In genomic region chr10:68560201-68560915, GRCh38 we compare ENCODE assay signal across 8 cellular contexts. TPM values are rescaled to one million over a fixed set of nuclear protein-coding genes. Genes with fewer than 3 reads are reported as not detected.
A peak's percentile ranks its signal among the peaks of the same experiment; 100 is the strongest.
DNase-seq lines count a peak whose midpoint lies in the region; ATAC-seq and TF ChIP-seq lines count a peak whose summit lies in the region.

TSS of gene TET1 (plus strand) at chr10:68560337. CDS start at chr10:68572339, 12,002 bp downstream.

- H2AFZ ChIP-seq in PC-3 (ENCODE audit: low read length) (peak within 1 kb of the TSS; percentile 97), smooth muscle cell (ENCODE audit: low read depth) (peak within 1 kb of the TSS; percentile 97)

- DNase-seq in CD4-positive, alpha-beta memory T cell: peak in 1 of 5 donors; percentile 17
- DNase-seq in PC-3: peak; percentile 68
- DNase-seq in breast epithelium (ENCODE audit: low spot score in 2 of 2): peak in 1 of 2 donors; percentile 54
- peak in 1 of 3 donors; percentile 13 for DNase-seq in immature natural killer cell
- peak; percentile 20 for DNase-seq in smooth muscle cell (lab: John Stamatoyannopoulos, UW; ENCODE audit: unreplicated experiment)

- H3K4me1 Mint-ChIP-seq in CD4-positive, alpha-beta memory T cell: peaks cover 15 to 34% (median 24%) of the 10 kb centered on the region in 4 donors
- H3K4me1 Mint-ChIP-seq in immature natural killer cell: peaks cover 15 to 29% of the 10 kb centered on the region in 2 donors

- H3K4me2 ChIP-seq in PC-3 (ENCODE audit: low read length) (peak within 1 kb of the TSS; percentile 92), smooth muscle cell (peak within 1 kb of the TSS; percentile 98)

- H3K4me3 Mint-ChIP-seq in CD4-positive, alpha-beta memory T cell: peak within 1 kb of the TSS; percentile 71 to 90 (median 78)
- H3K4me3 Mint-ChIP-seq in immature natural killer cell: peak within 1 kb of the TSS; percentile 65 to 78 (median 69)

- WGBS in smooth muscle cell (ENCODE audit: low lambda C conversion rate): under 1% methylated on average over 38 of the region's 62 CpGs

- no peaks in the 10 kb centered on the region for H3K36me3 Mint-ChIP-seq in CD4-positive, alpha-beta memory T cell
- H3K36me3 Mint-ChIP-seq in immature natural killer cell: no peaks in the 10 kb centered on the region

- POLR2A ChIA-PET in CD4-positive, alpha-beta memory T cell (lab: Charles Lee; ENCODE audit: partially characterized antibody): interaction anchor here (2.1 kb wide), 1 partner anchor 40 kb away, joined by 9 read pairs; no protein-coding TSS in a partner anchor
- POLR2A ChIA-PET in HEK293 (lab: Yijun Ruan, JAX): interaction anchor here (0.6 to 2.2 kb wide), 15 partner anchors 10 to 267 kb away, joined by 3 to 34 read pairs (median 3); partner anchors contain the start of genes CCAR1 and STOX1
- POLR2A ChIA-PET in PC-3 (lab: Charles Lee; ENCODE audit: unreplicated experiment): interaction anchor here (0.7 kb wide), 1 partner anchor 40 kb away, joined by 4 read pairs; no protein-coding TSS in a partner anchor

- intact Hi-C loops in CD4-positive, alpha-beta memory T cell (cut with micrococcal nuclease): loop anchor here (1.0 kb wide), 1 partner anchor 40 kb away; no protein-coding TSS in a partner anchor
- intact Hi-C loops in PC-3 (cut with micrococcal nuclease) (loop anchor here (1.0 kb wide), 1 partner anchor 40 kb away; no protein-coding TSS in a partner anchor), breast epithelium (cut with DNase I; ENCODE audit: low total_unique reads) (loop anchor here (2.0 kb wide), 1 partner anchor 42 kb away; no protein-coding TSS in a partner anchor)

- H3K9ac ChIP-seq in PC-3 (ENCODE audit: low read length) (peak within 1 kb of the TSS; percentile 62), smooth muscle cell (ENCODE audit: low read depth) (peak within 1 kb of the TSS; percentile 58)

- CTCF ChIA-PET in CD4-positive, alpha-beta memory T cell (lab: Charles Lee; ENCODE audit: partially characterized antibody): interaction anchor here (1.6 kb wide), 1 partner anchor 9 kb away, joined by 9 read pairs; no protein-coding TSS in a partner anchor
- CTCF ChIA-PET in HEK293 (lab: Yijun Ruan, JAX): interaction anchor here (1.5 to 4.2 kb wide), 2 partner anchors 10 to 15 kb away, joined by 4 to 24 read pairs; no protein-coding TSS in a partner anchor
- CTCF ChIA-PET in PC-3 (lab: Charles Lee): interaction anchor here (0.6 to 1.0 kb wide), 3 partner anchors 10 to 78 kb away, joined by 3 to 5 read pairs (median 4); no protein-coding TSS in a partner anchor

- H3K9me3 Mint-ChIP-seq in CD4-positive, alpha-beta memory T cell: no peaks in the 10 kb centered on the region
- H3K9me3 Mint-ChIP-seq in immature natural killer cell: peaks cover 0 to 3% (median 0%) of the 10 kb centered on the region in 6 donors

- H3K4me1 ChIP-seq in CD4-positive, alpha-beta memory T cell (ENCODE audit: insufficient read depth, low read length): peaks cover 30% of the 10 kb centered on the region
- H3K4me1 ChIP-seq in HEK293 (ENCODE audit: control insufficient read depth, insufficient read depth, low read length): no peaks in the 10 kb centered on the region; the same call in 1 of the 2 replicates
- H3K4me1 ChIP-seq in PC-3 (ENCODE audit: insufficient read depth, low read length): no peaks in the 10 kb centered on the region
- no peaks in the 10 kb centered on the region for H3K4me1 ChIP-seq in breast epithelium
- peaks cover 17% of the 10 kb centered on the region for H3K4me1 ChIP-seq in smooth muscle cell (ENCODE audit: low read depth)

- H3K27me3 ChIP-seq in CD4-positive, alpha-beta memory T cell (ENCODE audit: insufficient read depth, low read length): peaks cover 19% of the 10 kb centered on the region
- H3K27me3 ChIP-seq in PC-3 (ENCODE audit: low read length) (no peaks in the 10 kb centered on the region), breast epithelium (no peaks in the 10 kb centered on the region), smooth muscle cell (ENCODE audit: low read depth) (no peaks in the 10 kb centered on the region)

- H3K4me3 ChIP-seq in CD4-positive, alpha-beta memory T cell (ENCODE audit: low read length in 2 of 2): peak within 1 kb of the TSS in 1 of 2 donors; percentile 52
- H3K4me3 ChIP-seq in HEK293 (ENCODE audit: low read depth, low read length) (peak within 1 kb of the TSS; percentile 85), PC-3 (ENCODE audit: low read length) (peak within 1 kb of the TSS; percentile 96), breast epithelium (peak within 1 kb of the TSS; percentile 69 to 98 (median 82)), smooth muscle cell (peak within 1 kb of the TSS; percentile 86)

- no peaks in the 10 kb centered on the region for H3K36me3 ChIP-seq in CD4-positive, alpha-beta memory T cell (ENCODE audit: insufficient read depth, low read length)
- no peaks in the 10 kb centered on the region for H3K36me3 ChIP-seq in HEK293 (ENCODE audit: control insufficient read depth in 2 of 2, insufficient read depth in 1 of 2, low read length in 2 of 2)
- H3K36me3 ChIP-seq in PC-3 (ENCODE audit: low read depth, low read length): no peaks in the 10 kb centered on the region
- H3K36me3 ChIP-seq in breast epithelium: no peaks in the 10 kb centered on the region
- no peaks in the 10 kb centered on the region for H3K36me3 ChIP-seq in smooth muscle cell (ENCODE audit: low read depth)

- H3K79me2 ChIP-seq in PC-3 (ENCODE audit: low read length) (peaks cover 11% of the 10 kb centered on the region; the same call in 1 of the 2 replicates), smooth muscle cell (ENCODE audit: low read depth) (peaks cover 20% of the 10 kb centered on the region)

- H3K27me3 Mint-ChIP-seq in CD4-positive, alpha-beta memory T cell: peaks cover 42 to 48% of the 10 kb centered on the region in 2 donors
- peaks cover 15 to 30% (median 28%) of the 10 kb centered on the region in 3 donors for H3K27me3 Mint-ChIP-seq in immature natural killer cell (ENCODE audit: low read depth in 3 of 3)

- ATAC-seq in PC-3 (peak; percentile 79), GM21367 (IDR thresholded peaks at IDR 0.05; ENCODE audit: unreplicated experiment) (no peak), HG03439 (IDR thresholded peaks at IDR 0.05; ENCODE audit: unreplicated experiment) (no peak)

- TF ChIP-seq CTCF in HEK293 (tag by site-specific recombination; IDR thresholded peaks at IDR 0.05): no peak
- TF ChIP-seq CTCF in PC-3 (conservative IDR thresholded peaks at IDR 0.05; ENCODE audit: low read depth, low read length): no peak
- no peak for TF ChIP-seq CTCF in breast epithelium (IDR thresholded peaks at IDR 0.05)
- TF ChIP-seq CTCF in smooth muscle cell (IDR thresholded peaks at IDR 0.05; ENCODE audit: borderline replicate concordance, insufficient read depth, poor library complexity, severe bottlenecking): no peak

- BruUV-seq in PC-3 (replicated peaks; lab: Mats Ljungman, UMichigan): no TSS peak

- no peak within 1 kb of the TSS for H3K27ac Mint-ChIP-seq in CD4-positive, alpha-beta memory T cell
- no peak within 1 kb of the TSS for H3K27ac Mint-ChIP-seq in immature natural killer cell

- H4K20me1 ChIP-seq in PC-3 (ENCODE audit: low read length): no peaks in the 10 kb centered on the region
- H4K20me1 ChIP-seq in smooth muscle cell (ENCODE audit: low read depth): peaks cover 12% of the 10 kb centered on the region

- H3K27ac ChIP-seq in CD4-positive, alpha-beta memory T cell (ENCODE audit: low read depth, low read length): no peak within 1 kb of the TSS
- H3K27ac ChIP-seq in HEK293 (ENCODE audit: extremely low read depth, low read depth, low read length): peak within 1 kb of the TSS; percentile 81; the same call in 1 of the 2 replicates
- no peak within 1 kb of the TSS for H3K27ac ChIP-seq in PC-3 (ENCODE audit: low read length)
- peak within 1 kb of the TSS; percentile 58 to 79 for H3K27ac ChIP-seq in breast epithelium
- no peak within 1 kb of the TSS for H3K27ac ChIP-seq in smooth muscle cell (ENCODE audit: low read depth)

- H3F3A ChIP-seq in PC-3 (ENCODE audit: low read length, unreplicated experiment): no peaks in the 10 kb centered on the region
- peaks cover 7% of the 10 kb centered on the region for H3F3A ChIP-seq in smooth muscle cell (ENCODE audit: low read depth)

- TF ChIP-seq POLR2A in breast epithelium (IDR thresholded peaks at IDR 0.05): no peak

- no peaks in the 10 kb centered on the region for H3K9me3 ChIP-seq in CD4-positive, alpha-beta memory T cell (ENCODE audit: control insufficient read depth in 1 of 2, low read length in 2 of 2)
- no peaks in the 10 kb centered on the region for H3K9me3 ChIP-seq in HEK293 (ENCODE audit: control insufficient read depth, insufficient read depth, low read depth, low read length)
- no peaks in the 10 kb centered on the region for H3K9me3 ChIP-seq in PC-3 (ENCODE audit: low read length)
- H3K9me3 ChIP-seq in breast epithelium: no peaks in the 10 kb centered on the region
- no peaks in the 10 kb centered on the region for H3K9me3 ChIP-seq in smooth muscle cell (replicated peaks; ENCODE audit: low read depth)

- no peaks in the 10 kb centered on the region for H3K9me2 ChIP-seq in PC-3 (replicated peaks; ENCODE audit: low read length)

TF ChIP-seq in HEK293, 187 proteins besides CTCF, POLR2A, EP300 and RAD21 (continues in another document):
- TF ChIP-seq ZNF558 (tag by site-specific recombination; IDR thresholded peaks at IDR 0.05) (no peak), ZNF610 (tag by site-specific recombination; IDR thresholded peaks at IDR 0.05; ENCODE audit: borderline replicate concordance) (0 out of 2 replicates have a peak, but pooled peaks have one; percentile 42)

RNA-seq across cellular contexts. Expression of gene TET1, which starts in this region (rescaled TPM):
- total RNA-seq in CD4-positive, alpha-beta memory T cell: 1 to 10 TPM; 1.4 to 1.5 TPM
- 1 to 10 TPM in 1 of 2 donors, under 1 TPM in 1; 0.71 to 1.0 TPM for polyA plus RNA-seq in CD4-positive, alpha-beta memory T cell
- 2.3 and 3.0 TPM in 2 replicates for total RNA-seq in PC-3 (2014; rRNA removed)
- total RNA-seq in breast epithelium: 10 to 100 TPM in 1 of 3 donors, 1 to 10 TPM in 2; 6.9 to 12.8 (median 6.9) TPM
- polyA plus RNA-seq in immature natural killer cell: 1 to 10 TPM in 1 of 3 donors, under 1 TPM in 1, not detected in 1; 0.40 to 1.5 TPM
- total RNA-seq in smooth muscle cell: 15.3 and 19.1 TPM in 2 replicates
- 2.1 and 2.5 TPM in 2 replicates for polyA plus RNA-seq in smooth muscle cell

Comparison
In these comparisons a context has a peak if more than half of its experiments do, and no peak if none do; other contexts are left out.
1. H3K27ac ChIP-seq: peak in HEK293 (single experiment) and breast epithelium (2 of 2); none in CD4-positive, alpha-beta memory T cell (single experiment), PC-3 (single experiment) and smooth muscle cell (single experiment).